21 cellular contexts compared by ENCODE assay signal in genomic region chr3:73668366-73668765, GRCh38. TPM values are rescaled to one million over a fixed set of nuclear protein-coding genes. Genes with fewer than 3 reads are reported as not detected.
"Had no signal": no experiment of that assay in that cellular context is flagged by ENCODE, and none has a peak within 500 bp of the region (broad histone marks: within the 10 kb centered on the region; RNA-seq: fewer than 3 reads in every experiment).

No MANE protein-coding gene starts in this region.

- H3K4me1 Mint-ChIP-seq: immature natural killer cell; memory B cell; stimulated activated naive B cell treated with anti-CD40 and anti-IgM and Interleukin-4, amounts not matched to agents 10 μg/mL and 1 μg/mL and 100 μg/mL, for 72 hours; stimulated activated naive CD8-positive, alpha-beta T cell treated with anti-CD3 and anti-CD28 coated beads, Interleukin-15, amount 100 ng/mL, for 72 hours had no signal

- H3K27me3 Mint-ChIP-seq: memory B cell; stimulated activated naive B cell treated with anti-CD40 and anti-IgM and Interleukin-4, amounts not matched to agents 10 μg/mL and 1 μg/mL and 100 μg/mL, for 72 hours; stimulated activated naive CD8-positive, alpha-beta T cell treated with anti-CD3 and anti-CD28 coated beads, Interleukin-15, amount 100 ng/mL, for 72 hours had no signal

- H3K27me3 ChIP-seq: heart right ventricle, left lung, right lobe of liver had no signal

- H3K4me3 ChIP-seq: dorsolateral prefrontal cortex, heart right ventricle, left lung, lower lobe of right lung, psoas muscle, right lobe of liver, thoracic aorta had no signal

- H3K9me3 ChIP-seq: heart right ventricle, left lung, lower lobe of right lung, psoas muscle, right lobe of liver, thoracic aorta had no signal

- H3K36me3 Mint-ChIP-seq: immature natural killer cell; memory B cell; stimulated activated naive B cell treated with anti-CD40 and anti-IgM and Interleukin-4, amounts not matched to agents 10 μg/mL and 1 μg/mL and 100 μg/mL, for 72 hours had no signal

- ATAC-seq: heart right ventricle; left lung; lower lobe of right lung; psoas muscle; right lobe of liver; stimulated activated naive B cell treated with anti-CD40 and anti-IgM and Interleukin-4, amounts not matched to agents 10 μg/mL and 1 μg/mL and 100 μg/mL, for 72 hours; stimulated activated naive CD8-positive, alpha-beta T cell treated with anti-CD3 and anti-CD28 coated beads, Interleukin-15, amount 100 ng/mL, for 72 hours had no signal

- H3K27ac Mint-ChIP-seq: immature natural killer cell; memory B cell; nephron progenitor cell; stimulated activated naive B cell treated with anti-CD40 and anti-IgM and Interleukin-4, amounts not matched to agents 10 μg/mL and 1 μg/mL and 100 μg/mL, for 72 hours; stimulated activated naive CD8-positive, alpha-beta T cell treated with anti-CD3 and anti-CD28 coated beads, Interleukin-15, amount 100 ng/mL, for 72 hours had no signal

- H3K4me1 ChIP-seq: left lung, lower lobe of right lung, psoas muscle, right lobe of liver had no signal

- DNase-seq: cortex of kidney; dorsolateral prefrontal cortex; effector CD8-positive, alpha-beta T cell; heart right ventricle; hypothalamus; immature natural killer cell; left lung; lower lobe of right lung; midbrain; nephron progenitor cell; psoas muscle; retina; right lobe of liver; stimulated activated CD4-positive, alpha-beta T cell treated with anti-CD3 and anti-CD28 coated beads, Interleukin-2, amount 100 ng/mL, for 24 hours; stimulated activated CD4-positive, alpha-beta T cell treated with anti-CD3 and anti-CD28 coated beads, Interleukin-4, amount 100 ng/mL, for 4 hours; stimulated activated naive B cell treated with anti-CD40 and anti-IgM and Interleukin-4, amounts not matched to agents 10 μg/mL and 1 μg/mL and 100 μg/mL, for 72 hours; stimulated activated naive CD8-positive, alpha-beta T cell treated with anti-CD3 and anti-CD28 coated beads, Interleukin-15, amount 100 ng/mL, for 72 hours; trophoblast cell had no signal

- H3K4me3 Mint-ChIP-seq: immature natural killer cell; memory B cell; nephron progenitor cell; stimulated activated naive B cell treated with anti-CD40 and anti-IgM and Interleukin-4, amounts not matched to agents 10 μg/mL and 1 μg/mL and 100 μg/mL, for 72 hours; stimulated activated naive CD8-positive, alpha-beta T cell treated with anti-CD3 and anti-CD28 coated beads, Interleukin-15, amount 100 ng/mL, for 72 hours had no signal

- H3K36me3 ChIP-seq: heart right ventricle, left lung, lower lobe of right lung, right lobe of liver, thoracic aorta had no signal

- H3K27ac ChIP-seq: dorsolateral prefrontal cortex, heart right ventricle, left lung, lower lobe of right lung, psoas muscle, right lobe of liver, thoracic aorta had no signal

- H3K9me3 Mint-ChIP-seq: nephron progenitor cell had no signal

RNA-seq across cellular contexts. Expression of gene PDZRN3, which starts 43.6 kb away (rescaled TPM):
- polyA plus RNA-seq: immature natural killer cell, keratinocyte had no signal
